In the genomic region with DNA sequence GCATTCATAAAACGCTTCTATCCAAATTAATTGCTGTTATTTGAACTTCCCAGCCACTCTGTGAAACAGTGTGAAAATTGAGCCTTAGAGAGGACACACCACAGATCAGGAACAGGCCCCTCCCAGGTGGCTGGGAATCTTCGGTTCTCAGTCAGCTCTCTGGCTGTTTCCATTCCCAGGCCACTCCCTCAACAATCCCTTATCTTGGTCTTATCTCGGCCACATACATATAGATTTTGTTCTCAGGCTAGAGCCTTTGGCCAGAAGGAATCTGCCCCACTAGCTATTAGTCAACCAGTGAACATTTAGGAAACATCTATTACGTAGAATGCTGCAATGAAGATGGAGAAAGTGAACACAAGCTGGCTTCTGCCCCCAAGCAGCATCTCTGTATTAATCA, we compare ENCODE assay signal across 22 cellular contexts. TPM values are rescaled to one million over a fixed set of nuclear protein-coding genes. Genes with fewer than 3 reads are reported as not detected.
DNase-seq lines count a peak whose midpoint lies in the region; ATAC-seq, FAIRE-seq and TF ChIP-seq lines count a peak whose summit lies in the region.
"Had no signal": no experiment of that assay in that cellular context is flagged by ENCODE, and none has a peak within 500 bp of the region (broad histone marks: within the 10 kb centered on the region; RNA-seq: fewer than 3 reads in every experiment).

No MANE protein-coding gene starts in this region.

- no peak overlapping the region for H2BK120ac ChIP-seq in IMR-90 (ENCODE audit: low read depth, low read length)

- no peak overlapping the region for H4K5ac ChIP-seq in IMR-90 (ENCODE audit: low read depth, low read length)

- CTCF ChIA-PET in A549 (lab: Yijun Ruan, JAX) (interaction anchor here (0.6 to 3.7 kb wide), 26 partner anchors 8 to 435 kb away, joined by 3 to 34 read pairs (median 14); a partner anchor contains a TSS), IMR-90 (lab: Yijun Ruan, JAX) (interaction anchor here (0.9 to 2.1 kb wide), 2 partner anchors 9 to 11 kb away, joined by 4 to 6 read pairs; no protein-coding TSS in a partner anchor)
- CTCF ChIA-PET in naive thymus-derived CD4-positive, alpha-beta T cell (lab: Charles Lee), result no interaction called here

- DNase-seq in A549 (ENCODE audit: low read depth in 1 of 2, low spot score in 1 of 2) (peak in 1 of 2 experiments; percentile 39), IMR-90 (peak; percentile 62), endodermal cell (peak; percentile 76), nephron progenitor cell (no peak), aorta (no peak), epidermal melanocyte (ENCODE audit: insufficient read length, low spot score) (no peak), NCI-H2196 treated with DMSO at 0.1 percent for 48 hours (lab: John Stamatoyannopoulos, UW; ENCODE audit: unreplicated experiment) (no peak)
- no peak for DNase-seq in naive thymus-derived CD4-positive, alpha-beta T cell
- DNase-seq: amygdala; CD4-positive, CD25-positive, alpha-beta regulatory T cell; effector memory CD4-positive, alpha-beta T cell; head of caudate nucleus; lower lobe of right lung; naive B cell; NCI-H1105; NCI-H2081 treated with DMSO at 0.1 percent for 48 hours; pancreas; Right ventricle myocardium superior; stimulated activated naive CD8-positive, alpha-beta T cell treated with anti-CD3 and anti-CD28 coated beads, Interleukin-15, amount 100 ng/mL, for 72 hours had no signal

- H3K4me1 Mint-ChIP-seq in endodermal cell (peaks cover 22% of the 10 kb centered on the region), nephron progenitor cell (peaks cover 37% of the 10 kb centered on the region)
- peaks cover 6 to 15% (median 10%) of the 10 kb centered on the region in 7 donors for H3K4me1 Mint-ChIP-seq in naive thymus-derived CD4-positive, alpha-beta T cell

- in situ Hi-C loops in IMR-90 (cut with MboI; ENCODE audit: low sequenced_read_pairs), result loop anchor here (5.0 to 25.0 kb wide), 3 partner anchors 217 to 1017 kb away; a partner anchor contains a TSS

- peaks cover 4% of the 10 kb centered on the region; the same call in 1 of the 2 replicates for H3K9me1 ChIP-seq in IMR-90 (ENCODE audit: insufficient read depth, low read length)

- FAIRE-seq in A549 (lab: Jason Lieb, UNC), result no peak
- FAIRE-seq: pancreas, urothelium cell line had no signal

- H3K9me3 Mint-ChIP-seq in endodermal cell, result no peaks in the 10 kb centered on the region
- H3K9me3 Mint-ChIP-seq in nephron progenitor cell, result no peaks in the 10 kb centered on the region
- no peaks in the 10 kb centered on the region for H3K9me3 Mint-ChIP-seq in naive thymus-derived CD4-positive, alpha-beta T cell
- H3K9me3 Mint-ChIP-seq: central memory CD8-positive, alpha-beta T cell; stimulated activated naive CD8-positive, alpha-beta T cell treated with anti-CD3 and anti-CD28 coated beads, Interleukin-15, amount 100 ng/mL, for 72 hours had no signal

- H3K36me3 Mint-ChIP-seq in endodermal cell (ENCODE audit: low read depth) (no peaks in the 10 kb centered on the region), nephron progenitor cell (ENCODE audit: low read depth) (no peaks in the 10 kb centered on the region)
- no peaks in the 10 kb centered on the region for H3K36me3 Mint-ChIP-seq in naive thymus-derived CD4-positive, alpha-beta T cell
- H3K36me3 Mint-ChIP-seq: CD4-positive, CD25-positive, alpha-beta regulatory T cell; naive B cell had no signal

- TF ChIP-seq RAD21 in A549 (conservative IDR thresholded peaks at IDR 0.05 in 1 of 2, IDR thresholded peaks at IDR 0.05 in 1 of 2), result no peak
- no peak for TF ChIP-seq RAD21 in IMR-90 (IDR thresholded peaks at IDR 0.05; ENCODE audit: low read length)

- no peak for TF ChIP-seq EP300 in A549 (IDR thresholded peaks at IDR 0.05)

- ATAC-seq in A549 (peak; percentile 35 to 37; a peak in 5 of 6 replicates), IMR-90 (ENCODE audit: low read depth) (no peak; the same call in 1 of the 2 replicates), aorta (ENCODE audit: low FRiP score) (no peak)
- ATAC-seq in naive thymus-derived CD4-positive, alpha-beta T cell, result no peak
- ATAC-seq: stimulated activated naive CD8-positive, alpha-beta T cell treated with anti-CD3 and anti-CD28 coated beads, Interleukin-15, amount 100 ng/mL, for 72 hours had no signal

- H3K4me2 ChIP-seq in A549 (peak overlapping the region; percentile 73), IMR-90 (ENCODE audit: low read depth, low read length) (no peak overlapping the region)

- WGBS in A549 (ENCODE audit: missing lambda C conversion rate), result 65% methylated on average over 4 of the region's 4 CpGs
- 40% methylated on average over 1 of the region's 4 CpGs; no CpG with 5 or more reads in 1 of the 2 experiments for WGBS in IMR-90 (ENCODE audit: extremely low coverage in 2 of 2, insufficient read length in 1 of 2), 2 experiments
- 65 to 68% methylated on average over 4 of the region's 4 CpGs for whole genome bisulfite sequencing in endodermal cell (ENCODE audit: insufficient coverage in 1 of 2, insufficient read length in 1 of 2), 2 experiments
- 73 to 75% methylated on average over 4 of the region's 4 CpGs for WGBS in aorta, 2 donors

- BruUV-seq in IMR-90 (replicated peaks; lab: Mats Ljungman, UMichigan), result no TSS peak

- H4K8ac ChIP-seq in IMR-90 (ENCODE audit: low read depth in 2 of 2, low read length in 2 of 2), result peak overlapping the region in 1 of 2 experiments; percentile 30; a peak in 1 of 4 replicates

- no peak overlapping the region for H3K27ac Mint-ChIP-seq in endodermal cell
- peak overlapping the region; percentile 45 for H3K27ac Mint-ChIP-seq in nephron progenitor cell
- H3K27ac Mint-ChIP-seq in naive thymus-derived CD4-positive, alpha-beta T cell, result no peak overlapping the region
- H3K27ac Mint-ChIP-seq: CD4-positive, CD25-positive, alpha-beta regulatory T cell; naive B cell; stimulated activated naive CD8-positive, alpha-beta T cell treated with anti-CD3 and anti-CD28 coated beads, Interleukin-15, amount 100 ng/mL, for 72 hours had no signal

- H2BK20ac ChIP-seq in IMR-90 (ENCODE audit: low read depth, low read length), result no peak overlapping the region

- intact Hi-C loops in IMR-90 (cut with micrococcal nuclease), result no loop called here
- intact Hi-C loops in aorta (cut with DNase I), result no loop called here
- intact Hi-C loops in naive thymus-derived CD4-positive, alpha-beta T cell (cut with micrococcal nuclease), result no loop called here

- POLR2A ChIA-PET in A549 (lab: Yijun Ruan, JAX), result interaction anchor here (1.0 kb wide), 1 partner anchor 22 kb away, joined by 3 read pairs; no protein-coding TSS in a partner anchor
- POLR2A ChIA-PET in IMR-90 (lab: Charles Lee; ENCODE audit: unreplicated experiment), result no interaction called here
- POLR2A ChIA-PET in naive thymus-derived CD4-positive, alpha-beta T cell (lab: Charles Lee), result no interaction called here

- H3K4me3 Mint-ChIP-seq in endodermal cell (no peak overlapping the region), nephron progenitor cell (no peak overlapping the region)
- peak overlapping the region in 1 of 10 donors; percentile 29 for H3K4me3 Mint-ChIP-seq in naive thymus-derived CD4-positive, alpha-beta T cell
- H3K4me3 Mint-ChIP-seq: CD4-positive, CD25-positive, alpha-beta regulatory T cell; central memory CD8-positive, alpha-beta T cell; naive B cell; stimulated activated naive CD8-positive, alpha-beta T cell treated with anti-CD3 and anti-CD28 coated beads, Interleukin-15, amount 100 ng/mL, for 72 hours had no signal

- peak overlapping the region; percentile 11 for H2AK9ac ChIP-seq in IMR-90 (replicated peaks; ENCODE audit: low read depth, low read length, poor library complexity)

- no peak overlapping the region for H3K14ac ChIP-seq in IMR-90 (replicated peaks; ENCODE audit: low read depth, low read length)

- H2AFZ ChIP-seq in IMR-90 (replicated peaks; ENCODE audit: low read length, poor library complexity), result no peak overlapping the region

- H3K27ac ChIP-seq in A549 (peak overlapping the region; percentile 78 to 87), IMR-90 (ENCODE audit: insufficient read depth, low read length) (no peak overlapping the region), endodermal cell (ENCODE audit: low read depth, low read length) (no peak overlapping the region), aorta (ENCODE audit: low read depth in 1 of 2, low read length in 2 of 2) (no peak overlapping the region)
- no peak overlapping the region for H3K27ac ChIP-seq in naive thymus-derived CD4-positive, alpha-beta T cell (ENCODE audit: low read depth, low read length)
- H3K27ac ChIP-seq: lower lobe of right lung, pancreas had no signal

- no peak overlapping the region for H2BK15ac ChIP-seq in IMR-90 (ENCODE audit: low read depth, low read length)

- peaks cover 33% of the 10 kb centered on the region for H3K4me1 ChIP-seq in A549
- H3K4me1 ChIP-seq in IMR-90 (ENCODE audit: control insufficient read depth, insufficient read depth, low read length), result peaks cover 2% of the 10 kb centered on the region; the same call in 1 of the 2 replicates
- no peaks in the 10 kb centered on the region for H3K4me1 ChIP-seq in endodermal cell (ENCODE audit: control insufficient read depth, insufficient read depth, low read length)
- H3K4me1 ChIP-seq in aorta (ENCODE audit: control insufficient read depth in 1 of 2, insufficient read depth in 2 of 2, low read length in 2 of 2), result no peaks in the 10 kb centered on the region
- peaks cover 0 to 7% of the 10 kb centered on the region in 2 donors for H3K4me1 ChIP-seq in naive thymus-derived CD4-positive, alpha-beta T cell (ENCODE audit: control insufficient read depth in 2 of 2, insufficient read depth in 2 of 2, low read length in 2 of 2)

- dilution Hi-C loops in IMR-90 (cut with HindIII; ENCODE audit: low sequenced_read_pairs, unreplicated experiment), result no loop called here

- TF ChIP-seq POLR2A in A549 (IDR thresholded peaks at IDR 0.05; ENCODE audit: low read length) (no peak), IMR-90 (IDR thresholded peaks at IDR 0.05; ENCODE audit: low read depth, low read length) (no peak)

- no peak overlapping the region for H3K4me3 ChIP-seq in A549
- no peak overlapping the region for H3K4me3 ChIP-seq in IMR-90 (ENCODE audit: insufficient read depth, low read depth, low read length)
- H3K4me3 ChIP-seq in endodermal cell (ENCODE audit: low read length), result no peak overlapping the region
- no peak overlapping the region for H3K4me3 ChIP-seq in aorta (ENCODE audit: low read length in 2 of 2)
- no peak overlapping the region for H3K4me3 ChIP-seq in naive thymus-derived CD4-positive, alpha-beta T cell (ENCODE audit: low read length)
- H3K4me3 ChIP-seq: lower lobe of right lung, pancreas had no signal

- no peaks in the 10 kb centered on the region for H3K36me3 ChIP-seq in IMR-90 (ENCODE audit: control insufficient read depth, insufficient read depth, low read length)
- no peaks in the 10 kb centered on the region for H3K36me3 ChIP-seq in endodermal cell (ENCODE audit: control insufficient read depth, insufficient read depth, low read length)
- no peaks in the 10 kb centered on the region for H3K36me3 ChIP-seq in aorta (ENCODE audit: control insufficient read depth in 1 of 2, insufficient read depth in 2 of 2, low read length in 1 of 2)
- H3K36me3 ChIP-seq in naive thymus-derived CD4-positive, alpha-beta T cell (ENCODE audit: control insufficient read depth in 2 of 3, insufficient read depth in 3 of 3, low read length in 3 of 3), result no peaks in the 10 kb centered on the region
- H3K36me3 ChIP-seq: lower lobe of right lung, pancreas had no signal

- no peak overlapping the region for H3K23ac ChIP-seq in IMR-90 (ENCODE audit: low read depth, low read length)

- H2BK5ac ChIP-seq in IMR-90 (ENCODE audit: low read depth, low read length, poor library complexity, severe bottlenecking), result no peak overlapping the region

- H3K9ac ChIP-seq in IMR-90 (ENCODE audit: low read depth, low read length), result no peak overlapping the region
- no peak overlapping the region for H3K9ac ChIP-seq in endodermal cell (ENCODE audit: extremely low read depth, low read length, poor library complexity, severe bottlenecking)

- H3K18ac ChIP-seq in IMR-90 (ENCODE audit: low read depth, low read length), result no peak overlapping the region

- no peaks in the 10 kb centered on the region for H3K79me1 ChIP-seq in IMR-90 (ENCODE audit: low read depth in 1 of 2, low read length in 2 of 2)

- no peak overlapping the region for H3K4ac ChIP-seq in IMR-90 (ENCODE audit: low read depth, low read length)

- H2AK5ac ChIP-seq in IMR-90 (ENCODE audit: low read depth, low read length), result 0 out of 2 replicates have a peak overlapping the region, but pooled peaks have one; percentile 5

- H3K27me3 Mint-ChIP-seq in endodermal cell (ENCODE audit: insufficient read depth) (peaks cover 63% of the 10 kb centered on the region), nephron progenitor cell (ENCODE audit: low read depth, poor library complexity) (peaks cover 32% of the 10 kb centered on the region)
- H3K27me3 Mint-ChIP-seq in naive thymus-derived CD4-positive, alpha-beta T cell, result peaks cover 0 to 21% (median 15%) of the 10 kb centered on the region in 5 donors

- H3K56ac ChIP-seq in IMR-90 (ENCODE audit: extremely low read depth, insufficient read depth, low read length), result no peak overlapping the region

- TF ChIP-seq CTCF in A549 (IDR thresholded peaks at IDR 0.05) (no peak), IMR-90 (conservative IDR thresholded peaks at IDR 0.05; ENCODE audit: low read depth, low read length) (no peak), endodermal cell (conservative IDR thresholded peaks at IDR 0.05) (no peak), nephron progenitor cell (IDR thresholded peaks at IDR 0.05) (no peak)

- H3K9me3 ChIP-seq in A549 (0 out of 3 replicates have a peak, but pooled peaks cover 5% of the 10 kb centered on the region), IMR-90 (ENCODE audit: control insufficient read depth, insufficient read depth, low read length) (no peaks in the 10 kb centered on the region), endodermal cell (ENCODE audit: control insufficient read depth, low read length) (no peaks in the 10 kb centered on the region), aorta (ENCODE audit: control insufficient read depth, low read length) (no peaks in the 10 kb centered on the region)
- H3K9me3 ChIP-seq in naive thymus-derived CD4-positive, alpha-beta T cell (ENCODE audit: control insufficient read depth in 2 of 3, low read length in 3 of 3), result no peaks in the 10 kb centered on the region
- H3K9me3 ChIP-seq: lower lobe of right lung, pancreas had no signal

- no peaks in the 10 kb centered on the region for H4K20me1 ChIP-seq in IMR-90 (ENCODE audit: insufficient read depth, low read length)

- no peak overlapping the region for H4K91ac ChIP-seq in IMR-90 (ENCODE audit: insufficient read depth, low read depth, low read length)

- no peaks in the 10 kb centered on the region; the same call in 1 of the 2 replicates for H3K27me3 ChIP-seq in IMR-90 (ENCODE audit: control insufficient read depth, insufficient read depth, low read length)
- H3K27me3 ChIP-seq in endodermal cell (ENCODE audit: control insufficient read depth, insufficient read depth, low read length, poor library complexity, severe bottlenecking), result peaks cover 48% of the 10 kb centered on the region
- no peaks in the 10 kb centered on the region for H3K27me3 ChIP-seq in aorta (ENCODE audit: control insufficient read depth in 1 of 2, insufficient read depth in 2 of 2, low read length in 1 of 2)
- H3K27me3 ChIP-seq in naive thymus-derived CD4-positive, alpha-beta T cell (ENCODE audit: control insufficient read depth in 2 of 2, insufficient read depth in 2 of 2, low read length in 2 of 2), result no peaks in the 10 kb centered on the region
- H3K27me3 ChIP-seq: pancreas had no signal

RNA-seq across cellular contexts. Expression of a gene that starts 21.0 kb away (rescaled TPM):
- 75.0 and 98.1 TPM in 2 replicates for polyA plus RNA-seq in A549 (2011; rRNA removed)
- 52.9 and 53.5 TPM in 2 replicates for polyA plus RNA-seq in A549 (2012; cell fraction: cytosol; rRNA removed)
- 45.0 and 53.1 TPM in 2 replicates for polyA plus RNA-seq in A549 (2012; cell fraction: nucleus; rRNA removed)
- polyA plus RNA-seq in A549 (2017; fragmentation: RNase III; extraction: RNeasy Plus Mini Kit Qiagen cat#74134 plus additional on column Dnase treatment), result 88.5 to 113 TPM (median 92.2 TPM) in 3 replicates
- 107 and 125 TPM in 2 replicates for polyA minus RNA-seq in A549 (2011; rRNA and poly(A)+ RNA removed)
- total RNA-seq in IMR-90 (2012; rRNA removed), result 9.1 and 10.3 TPM in 2 replicates
- 10.1 and 10.3 TPM in 2 replicates for polyA plus RNA-seq in IMR-90 (2012; rRNA removed)
- 6.8 TPM in 2 replicates for polyA plus RNA-seq in IMR-90 (2012; cell fraction: cytosol; rRNA removed)
- polyA plus RNA-seq in IMR-90 (2012; cell fraction: nucleus; rRNA removed; ENCODE audit: low replicate concordance), result 5.9 and 8.3 TPM in 2 replicates
- 10 to 100 TPM; 18.4 to 20.3 TPM for total RNA-seq in endodermal cell
- 27.5 TPM for polyA plus RNA-seq in endodermal cell (2013, experiment 1 of 2)
- polyA plus RNA-seq in endodermal cell (2013, experiment 2 of 2), result 22.0 TPM
- total RNA-seq in aorta, result under 1 TPM; 0.36 to 0.49 TPM
- 1 to 10 TPM in 1 of 2 donors, under 1 TPM in 1; 0.36 to 9.1 TPM for polyA plus RNA-seq in aorta
- total RNA-seq in naive thymus-derived CD4-positive, alpha-beta T cell, result 1 to 10 TPM in 2 of 5 experiments, under 1 TPM in 2, not detected in 1; 0.56 to 1.4 (median 0.86) TPM
- polyA plus RNA-seq in naive thymus-derived CD4-positive, alpha-beta T cell, result under 1 TPM; 0.02 to 0.64 TPM
- total RNA-seq: T-helper 1 cell treated with Interleukin-12 subunit alpha and Interleukin-12 subunit beta and Interleukin-4 antibody, amounts not matched to agents 30 ng/mL and 1 ng/mL, for 36 hours had no signal

Comparison
In these comparisons a context has a peak if more than half of its experiments do, and no peak if none do; other contexts are left out.
1. ATAC-seq: peak in A549 (2 of 2); none in IMR-90 (single experiment), aorta (single experiment) and naive thymus-derived CD4-positive, alpha-beta T cell (single experiment).
2. DNase-seq: peak in IMR-90 (single experiment) and endodermal cell (single experiment); none in nephron progenitor cell (single experiment), aorta (0 of 2), naive thymus-derived CD4-positive, alpha-beta T cell (0 of 9), epidermal melanocyte (single experiment) and NCI-H2196 treated with DMSO at 0.1 percent for 48 hours (single experiment).
3. H3K27ac ChIP-seq: peak in A549 (2 of 2); none in IMR-90 (single experiment), endodermal cell (single experiment), aorta (0 of 2) and naive thymus-derived CD4-positive, alpha-beta T cell (single experiment).